In the genomic region with DNA sequence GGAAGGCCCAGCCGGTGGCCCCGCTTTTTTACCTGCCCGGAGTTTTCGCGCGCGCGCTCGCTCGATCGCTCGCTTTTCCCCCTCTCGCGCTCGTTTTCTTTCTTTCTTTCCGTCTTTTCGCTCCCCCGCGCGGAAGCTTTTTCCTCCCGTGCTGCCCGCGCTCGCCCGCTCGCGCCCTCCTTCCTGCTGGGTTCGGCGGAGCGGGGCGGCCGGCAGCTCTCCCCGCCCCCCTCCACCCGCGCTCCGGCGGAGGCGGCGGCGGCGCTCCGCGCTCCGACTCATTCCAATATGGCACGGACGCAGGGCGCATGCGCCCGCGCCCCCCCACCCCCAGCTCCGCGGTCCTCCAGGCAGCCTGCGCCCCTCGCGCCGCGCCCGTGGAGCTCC, we compare ENCODE assay signal across 8 cellular contexts. TPM values are rescaled to one million over a fixed set of nuclear protein-coding genes. Genes with fewer than 3 reads are reported as not detected.
DNase-seq lines count a peak whose midpoint lies in the region; ATAC-seq and TF ChIP-seq lines count a peak whose summit lies in the region.

A gene with protein sequence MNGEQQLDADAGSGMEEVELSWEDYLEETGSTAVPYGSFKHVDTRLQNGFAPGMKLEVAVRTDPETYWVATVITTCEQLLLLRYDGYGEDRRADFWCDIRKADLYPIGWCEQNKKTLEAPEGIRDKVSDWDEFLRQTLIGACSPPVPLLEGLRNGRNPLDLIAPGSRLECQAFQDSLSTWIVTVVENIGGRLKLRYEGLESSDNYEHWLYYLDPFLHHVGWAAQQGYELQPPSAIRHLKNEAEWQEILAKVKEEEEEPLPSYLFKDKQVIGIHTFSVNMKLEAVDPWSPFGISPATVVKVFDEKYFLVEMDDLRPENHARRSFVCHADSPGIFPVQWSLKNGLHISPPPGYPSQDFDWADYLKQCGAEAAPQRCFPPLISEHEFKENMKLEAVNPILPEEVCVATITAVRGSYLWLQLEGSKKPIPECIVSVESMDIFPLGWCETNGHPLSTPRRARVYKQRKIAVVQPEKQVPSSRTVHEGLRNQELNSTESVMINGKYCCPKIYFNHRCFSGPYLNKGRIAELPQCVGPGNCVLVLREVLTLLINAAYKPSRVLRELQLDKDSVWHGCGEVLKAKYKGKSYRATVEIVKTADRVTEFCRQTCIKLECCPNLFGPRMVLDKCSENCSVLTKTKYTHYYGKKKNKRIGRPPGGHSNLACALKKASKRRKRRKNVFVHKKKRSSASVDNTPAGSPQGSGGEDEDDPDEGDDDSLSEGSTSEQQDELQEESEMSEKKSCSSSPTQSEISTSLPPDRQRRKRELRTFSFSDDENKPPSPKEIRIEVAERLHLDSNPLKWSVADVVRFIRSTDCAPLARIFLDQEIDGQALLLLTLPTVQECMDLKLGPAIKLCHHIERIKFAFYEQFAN (minus strand): TSS at position 290 of the 387 bp plus-strand sequence. CDS start 76,945 bp downstream, outside the sequence.

- H3K27me3 ChIP-seq in GM06990 (replicated peaks; ENCODE audit: control insufficient read depth, insufficient read depth, low read length) (no peaks in the 10 kb centered on the region), kidney epithelial cell (ENCODE audit: control insufficient read depth, insufficient read depth, low read length) (peaks cover 8% of the 10 kb centered on the region)

- H3K36me3 ChIP-seq in GM06990 (ENCODE audit: control insufficient read depth, insufficient read depth, low read length) (no peaks in the 10 kb centered on the region), kidney epithelial cell (ENCODE audit: control insufficient read depth, insufficient read depth, low read length) (no peaks in the 10 kb centered on the region)

- TF ChIP-seq CTCF in GM06990 (IDR thresholded peaks at IDR 0.05; ENCODE audit: insufficient read depth, low read length, poor library complexity, severe bottlenecking) (no peak), WI38 (IDR thresholded peaks at IDR 0.05; ENCODE audit: low read depth, low read length) (no peak), kidney epithelial cell (IDR thresholded peaks at IDR 0.05; ENCODE audit: insufficient read depth, low read length, poor library complexity, severe bottlenecking) (no peak)

- H3K4me3 ChIP-seq in GM06990 (replicated peaks; ENCODE audit: low read depth, low read length) (peak within 1 kb of the TSS; percentile 89), WI38 (ENCODE audit: low read depth, low read length) (peak within 1 kb of the TSS; percentile 74), kidney epithelial cell (ENCODE audit: low read depth, low read length) (peak within 1 kb of the TSS; percentile 70)

- DNase-seq in GM06990 (ENCODE audit: extremely low read depth, insufficient read length) (peak; percentile 89), LHCN-M2 (ENCODE audit: low read depth) (peak; percentile 39), kidney epithelial cell (ENCODE audit: low read depth) (no peak), OCI-M2 (lab: John Stamatoyannopoulos, UW; ENCODE audit: unreplicated experiment) (no peak)
- peak; percentile 65 for DNase-seq in central memory CD4-positive, alpha-beta T cell
- peak; percentile 51 to 57 for DNase-seq in stimulated activated CD4-positive, alpha-beta T cell treated with anti-CD3 and anti-CD28 coated beads, Interleukin-15, amount 100 ng/mL, for 48 hours (ENCODE audit: low read depth in 2 of 2)

- peak; percentile 39 for ATAC-seq in GM21825 (IDR thresholded peaks at IDR 0.05; ENCODE audit: unreplicated experiment)

RNA-seq across cellular contexts. Expression of the gene that starts here (rescaled TPM):
- total RNA-seq in LHCN-M2 (2014; rRNA removed), result 5.3 and 5.8 TPM in 2 replicates
- 3.3 TPM for polyA plus RNA-seq in LHCN-M2 (2012)
- total RNA-seq in kidney epithelial cell, result 6.1 and 15.6 TPM in 2 replicates

Comparison
In these comparisons a context has a peak if more than half of its experiments do, and no peak if none do; other contexts are left out.
1. DNase-seq: peak in GM06990 (single experiment), LHCN-M2 (single experiment), central memory CD4-positive, alpha-beta T cell (single experiment) and stimulated activated CD4-positive, alpha-beta T cell treated with anti-CD3 and anti-CD28 coated beads, Interleukin-15, amount 100 ng/mL, for 48 hours (2 of 2); none in kidney epithelial cell (single experiment) and OCI-M2 (single experiment).
2. Peak in every context shown above with its lines, with median percentiles within 50 percentile points of each other: H3K4me3 ChIP-seq.